In genomic region chr20:30513050-30513628, GRCh38 we compare ENCODE assay signal across 2 cellular contexts.
TF ChIP-seq lines count a peak whose summit lies in the region.

No MANE protein-coding gene starts in this region.

TF ChIP-seq in SK-N-SH, 30 proteins besides CTCF, POLR2A, EP300 and RAD21 (continued from another document):
- TF ChIP-seq IRF3 (IDR thresholded peaks at IDR 0.05; ENCODE audit: low read depth, low read length) (no peak), YY1 (IDR thresholded peaks at IDR 0.05; ENCODE audit: low read depth) (no peak)

TF ChIP-seq in SK-N-SH treated with all-trans-retinoic acid at 6 μM for 48 hours, 23 proteins besides CTCF, POLR2A, EP300 and RAD21 (continued from another document):
- TF ChIP-seq CSRNP3 (CRISPR knock-in tag; IDR thresholded peaks at IDR 0.05), result no peak
- no peak for TF ChIP-seq TOX (CRISPR knock-in tag; IDR thresholded peaks at IDR 0.05; ENCODE audit: borderline replicate concordance)
- TF ChIP-seq TCF4 (CRISPR knock-in tag; IDR thresholded peaks at IDR 0.05; ENCODE audit: borderline replicate concordance), result no peak
- no peak for TF ChIP-seq ARNTL (CRISPR knock-in tag; IDR thresholded peaks at IDR 0.05; ENCODE audit: borderline replicate concordance, low read depth)
- no peak for TF ChIP-seq TSHZ2 (CRISPR knock-in tag; IDR thresholded peaks at IDR 0.05)
- TF ChIP-seq PATZ1 (CRISPR knock-in tag; IDR thresholded peaks at IDR 0.05; ENCODE audit: borderline replicate concordance), result no peak
- TF ChIP-seq RARB (CRISPR knock-in tag; IDR thresholded peaks at IDR 0.05), result no peak
- no peak for TF ChIP-seq GLIS3 (CRISPR knock-in tag; IDR thresholded peaks at IDR 0.05)
- TF ChIP-seq ZFP3 (CRISPR knock-in tag; IDR thresholded peaks at IDR 0.05), result no peak
